9 cellular contexts compared by ENCODE assay signal in the genomic region with DNA sequence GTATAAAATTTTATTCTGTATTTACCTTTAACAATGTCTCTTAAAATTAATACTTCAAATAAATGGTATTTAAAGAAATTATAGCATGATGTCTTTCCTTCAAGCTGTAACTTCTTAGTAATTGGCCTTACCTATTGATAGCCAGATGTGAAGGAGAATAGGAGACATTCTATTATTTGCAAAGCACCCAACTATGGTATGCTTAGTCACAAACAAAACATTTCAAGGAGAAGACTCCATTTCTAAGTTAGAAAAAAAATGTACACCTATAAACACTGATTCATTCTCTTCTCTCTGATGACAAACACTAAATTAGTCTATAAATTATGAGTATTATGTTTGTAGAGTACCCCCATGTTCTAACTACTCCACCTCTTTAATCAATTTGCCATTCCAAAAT.
"Had no signal": no experiment of that assay in that cellular context is flagged by ENCODE, and none has a peak within 500 bp of the region (broad histone marks: within the 10 kb centered on the region; RNA-seq: fewer than 3 reads in every experiment).

No MANE protein-coding gene starts in this region.

- H3K4me1 ChIP-seq: HAP-1 had no signal

- H3K4me3 Mint-ChIP-seq: GM23338, H9, HFFc6 had no signal

- H3K9me3 ChIP-seq: HAP-1 had no signal

- H3K27ac ChIP-seq: GM23248 had no signal

- H2AFZ ChIP-seq: GM23248, GM23338 had no signal

- H3K27ac Mint-ChIP-seq: GM23338, HFFc6 had no signal

- H3K9me3 Mint-ChIP-seq: GM23338, H9, HFFc6 had no signal

- H3K36me3 ChIP-seq: HAP-1 had no signal

- DNase-seq: GM23248, GOT3, H7, H9, HCEC 1CT, HFFc6 had no signal

- H3K9ac ChIP-seq: GM23248 had no signal

- H3K4me3 ChIP-seq: GM23248, GM23338, HAP-1 had no signal

- ATAC-seq: GM23338, HCT116 had no signal
